1 cellular context compared by ENCODE assay signal in genomic region chr11:64165842-64166635, GRCh38.
TF ChIP-seq lines count a peak whose summit lies in the region.

Gene MACROD1, minus strand, starts transcription at chr11:64166113. Its CDS starts 119 bp downstream, at chr11:64165994.

TF ChIP-seq in HepG2, 621 proteins besides CTCF, POLR2A, EP300 and RAD21 (continued from another document and continues in another):
- TF ChIP-seq FOXP4 (CRISPR knock-in tag; IDR thresholded peaks at IDR 0.05) (no peak), ZNF430 (CRISPR knock-in tag; IDR thresholded peaks at IDR 0.05) (no peak; the same call in 1 of the 2 replicates), KDM6A (CRISPR knock-in tag; IDR thresholded peaks at IDR 0.05; ENCODE audit: low read depth) (no peak), TOE1 (CRISPR knock-in tag; IDR thresholded peaks at IDR 0.05) (peak; percentile 85; the same call in 1 of the 2 replicates), ZNF160 (CRISPR knock-in tag; IDR thresholded peaks at IDR 0.05) (peak; percentile 80), ZNF605 (CRISPR knock-in tag; IDR thresholded peaks at IDR 0.05) (0 out of 2 replicates have a peak, but pooled peaks have one; percentile 21), E2F5 (CRISPR knock-in tag; conservative IDR thresholded peaks at IDR 0.05) (no peak), ZNF619 (CRISPR knock-in tag; IDR thresholded peaks at IDR 0.05) (0 out of 2 replicates have a peak, but pooled peaks have one; percentile 5), JUND (CRISPR knock-in tag; IDR thresholded peaks at IDR 0.05) (no peak), ZNF737 (CRISPR knock-in tag; IDR thresholded peaks at IDR 0.05; ENCODE audit: borderline replicate concordance) (no peak), POLR2AphosphoS5 (IDR thresholded peaks at IDR 0.05; ENCODE audit: low read depth, low read length) (peak; percentile 45; the same call in 1 of the 2 replicates), ZNF850 (CRISPR knock-in tag; conservative IDR thresholded peaks at IDR 0.05) (peak; percentile 63; the same call in 1 of the 2 replicates), TBX2 (CRISPR knock-in tag; IDR thresholded peaks at IDR 0.05; ENCODE audit: borderline replicate concordance) (peak; percentile 75), MIXL1 (CRISPR knock-in tag; IDR thresholded peaks at IDR 0.05) (no peak), SAP130 (CRISPR knock-in tag; IDR thresholded peaks at IDR 0.05; ENCODE audit: low read depth) (peak; percentile 83), FUBP1 (CRISPR knock-in tag; IDR thresholded peaks at IDR 0.05; ENCODE audit: borderline replicate concordance) (no peak), SALL1 (CRISPR knock-in tag; IDR thresholded peaks at IDR 0.05) (peak; percentile 73; the same call in 1 of the 2 replicates), ZNF775 (CRISPR knock-in tag; IDR thresholded peaks at IDR 0.05; ENCODE audit: borderline replicate concordance) (0 out of 2 replicates have a peak, but pooled peaks have one; percentile 63), ZBTB44 (CRISPR knock-in tag; IDR thresholded peaks at IDR 0.05) (no peak; the same call in 1 of the 2 replicates), ZNF383 (CRISPR knock-in tag; IDR thresholded peaks at IDR 0.05; ENCODE audit: borderline replicate concordance) (no peak), TCF7L2 (IDR thresholded peaks at IDR 0.05; ENCODE audit: low read depth, low read length) (no peak), DMAP1 (CRISPR knock-in tag; IDR thresholded peaks at IDR 0.05) (peak; percentile 74), BHLHE40 (IDR thresholded peaks at IDR 0.05; ENCODE audit: low read length) (peak; percentile 87), POGZ (CRISPR knock-in tag; IDR thresholded peaks at IDR 0.05) (no peak), ZNF720 (CRISPR knock-in tag; IDR thresholded peaks at IDR 0.05) (no peak), CREM (IDR thresholded peaks at IDR 0.05) (no peak), CREM (CRISPR knock-in tag; IDR thresholded peaks at IDR 0.05) (no peak), ZNF772 (CRISPR knock-in tag; IDR thresholded peaks at IDR 0.05) (no peak), GATAD2A (CRISPR knock-in tag; IDR thresholded peaks at IDR 0.05) (peak; percentile 65), CEBPZ (IDR thresholded peaks at IDR 0.05; ENCODE audit: low read length) (no peak), ZNF44 (CRISPR knock-in tag; IDR thresholded peaks at IDR 0.05) (0 out of 2 replicates have a peak, but pooled peaks have one; percentile 43), TFDP2 (CRISPR knock-in tag; IDR thresholded peaks at IDR 0.05) (peak; percentile 78), NR2F2 (IDR thresholded peaks at IDR 0.05; ENCODE audit: borderline replicate concordance, low read depth) (no peak), ETV5 (CRISPR knock-in tag; IDR thresholded peaks at IDR 0.05; ENCODE audit: borderline replicate concordance) (no peak; the same call in 1 of the 2 replicates), TRIM22 (IDR thresholded peaks at IDR 0.05) (no peak), NFYC (CRISPR knock-in tag; IDR thresholded peaks at IDR 0.05) (no peak; the same call in 1 of the 2 replicates), ZNF549 (CRISPR knock-in tag; IDR thresholded peaks at IDR 0.05) (no peak), IRF9 (CRISPR knock-in tag; IDR thresholded peaks at IDR 0.05; ENCODE audit: borderline replicate concordance) (peak; percentile 79; the same call in 1 of the 2 replicates), FOXA3 (CRISPR knock-in tag; IDR thresholded peaks at IDR 0.05) (peak; percentile 85), ZNF232 (CRISPR knock-in tag; IDR thresholded peaks at IDR 0.05; ENCODE audit: borderline replicate concordance) (peak; percentile 60; the same call in 1 of the 2 replicates), ZNF30 (CRISPR knock-in tag; IDR thresholded peaks at IDR 0.05) (no peak), SP5 (CRISPR knock-in tag; IDR thresholded peaks at IDR 0.05; ENCODE audit: borderline replicate concordance, low read depth) (peak; percentile 41; the same call in 1 of the 2 replicates), CBX5 (CRISPR knock-in tag; IDR thresholded peaks at IDR 0.05; ENCODE audit: borderline replicate concordance) (no peak; the same call in 1 of the 2 replicates), CEBPG (CRISPR knock-in tag; IDR thresholded peaks at IDR 0.05) (no peak), BCL6 (CRISPR knock-in tag; IDR thresholded peaks at IDR 0.05) (no peak), GZF1 (CRISPR knock-in tag; IDR thresholded peaks at IDR 0.05) (no peak), ZNF598 (CRISPR knock-in tag; IDR thresholded peaks at IDR 0.05; ENCODE audit: borderline replicate concordance) (no peak), ZSCAN25 (CRISPR knock-in tag; IDR thresholded peaks at IDR 0.05) (no peak), PLRG1 (conservative IDR thresholded peaks at IDR 0.05) (no peak), ZKSCAN1 (IDR thresholded peaks at IDR 0.05; ENCODE audit: low read length) (no peak), ZNF350 (CRISPR knock-in tag; IDR thresholded peaks at IDR 0.05; ENCODE audit: borderline replicate concordance, low read depth) (no peak), CERS6 (CRISPR knock-in tag; IDR thresholded peaks at IDR 0.05) (no peak), MXI1 (IDR thresholded peaks at IDR 0.05; ENCODE audit: borderline replicate concordance, low read depth, low read length) (peak; percentile 84; the same call in 2 of the 3 replicates), ZNF343 (CRISPR knock-in tag; IDR thresholded peaks at IDR 0.05) (no peak), KMT2A (CRISPR knock-in tag; IDR thresholded peaks at IDR 0.05) (no peak; the same call in 1 of the 2 replicates)
